In the genomic region with DNA sequence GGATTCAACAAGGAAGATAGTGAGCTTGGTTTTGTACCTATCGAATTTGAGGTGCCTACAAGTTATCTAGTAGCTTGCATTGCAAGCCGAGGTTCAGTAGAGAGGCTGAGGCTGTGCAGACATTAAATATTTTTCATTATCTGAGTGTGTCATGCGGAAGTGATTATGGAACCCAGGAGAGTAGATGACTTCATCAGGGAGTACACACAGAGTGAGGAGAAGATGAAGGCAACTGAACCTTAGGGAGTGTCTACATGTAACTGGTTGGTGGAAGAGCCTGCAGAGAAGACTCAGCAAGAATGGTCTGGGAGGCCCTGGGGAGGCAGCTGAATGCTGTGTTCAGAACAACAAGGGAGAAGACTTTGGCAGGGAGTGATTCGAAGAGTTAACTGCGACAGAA, we compare ENCODE assay signal across 1 cellular context.
TF ChIP-seq lines count a peak whose summit lies in the region.

No MANE protein-coding gene starts in this region.

TF ChIP-seq in HEK293, 187 proteins besides CTCF, POLR2A, EP300 and RAD21 (continued from another document):
- TF ChIP-seq, protein P1, sequence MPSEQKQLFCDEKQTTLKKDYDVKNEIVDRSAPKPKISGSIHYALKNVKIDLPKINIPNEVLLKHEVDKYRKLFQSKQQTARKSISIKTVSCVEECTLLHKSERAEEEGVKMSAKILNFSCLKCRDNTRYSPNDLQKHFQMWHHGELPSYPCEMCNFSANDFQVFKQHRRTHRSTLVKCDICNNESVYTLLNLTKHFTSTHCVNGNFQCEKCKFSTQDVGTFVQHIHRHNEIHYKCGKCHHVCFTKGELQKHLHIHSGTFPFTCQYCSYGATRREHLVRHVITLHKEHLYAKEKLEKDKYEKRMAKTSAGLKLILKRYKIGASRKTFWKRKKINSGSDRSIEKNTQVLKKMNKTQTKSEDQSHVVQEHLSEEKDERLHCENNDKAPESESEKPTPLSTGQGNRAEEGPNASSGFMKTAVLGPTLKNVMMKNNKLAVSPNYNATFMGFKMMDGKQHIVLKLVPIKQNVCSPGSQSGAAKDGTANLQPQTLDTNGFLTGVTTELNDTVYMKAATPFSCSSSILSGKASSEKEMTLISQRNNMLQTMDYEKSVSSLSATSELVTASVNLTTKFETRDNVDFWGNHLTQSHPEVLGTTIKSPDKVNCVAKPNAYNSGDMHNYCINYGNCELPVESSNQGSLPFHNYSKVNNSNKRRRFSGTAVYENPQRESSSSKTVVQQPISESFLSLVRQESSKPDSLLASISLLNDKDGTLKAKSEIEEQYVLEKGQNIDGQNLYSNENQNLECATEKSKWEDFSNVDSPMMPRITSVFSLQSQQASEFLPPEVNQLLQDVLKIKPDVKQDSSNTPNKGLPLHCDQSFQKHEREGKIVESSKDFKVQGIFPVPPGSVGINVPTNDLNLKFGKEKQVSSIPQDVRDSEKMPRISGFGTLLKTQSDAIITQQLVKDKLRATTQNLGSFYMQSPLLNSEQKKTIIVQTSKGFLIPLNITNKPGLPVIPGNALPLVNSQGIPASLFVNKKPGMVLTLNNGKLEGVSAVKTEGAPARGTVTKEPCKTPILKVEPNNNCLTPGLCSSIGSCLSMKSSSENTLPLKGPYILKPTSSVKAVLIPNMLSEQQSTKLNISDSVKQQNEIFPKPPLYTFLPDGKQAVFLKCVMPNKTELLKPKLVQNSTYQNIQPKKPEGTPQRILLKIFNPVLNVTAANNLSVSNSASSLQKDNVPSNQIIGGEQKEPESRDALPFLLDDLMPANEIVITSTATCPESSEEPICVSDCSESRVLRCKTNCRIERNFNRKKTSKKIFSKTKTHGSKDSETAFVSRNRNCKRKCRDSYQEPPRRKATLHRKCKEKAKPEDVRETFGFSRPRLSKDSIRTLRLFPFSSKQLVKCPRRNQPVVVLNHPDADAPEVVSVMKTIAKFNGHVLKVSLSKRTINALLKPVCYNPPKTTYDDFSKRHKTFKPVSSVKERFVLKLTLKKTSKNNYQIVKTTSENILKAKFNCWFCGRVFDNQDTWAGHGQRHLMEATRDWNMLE (tag by site-specific recombination; conservative IDR thresholded peaks at IDR 0.05; ENCODE audit: low read depth), result peak; percentile 41; the same call in 1 of the 2 replicates
- TF ChIP-seq, protein P2, sequence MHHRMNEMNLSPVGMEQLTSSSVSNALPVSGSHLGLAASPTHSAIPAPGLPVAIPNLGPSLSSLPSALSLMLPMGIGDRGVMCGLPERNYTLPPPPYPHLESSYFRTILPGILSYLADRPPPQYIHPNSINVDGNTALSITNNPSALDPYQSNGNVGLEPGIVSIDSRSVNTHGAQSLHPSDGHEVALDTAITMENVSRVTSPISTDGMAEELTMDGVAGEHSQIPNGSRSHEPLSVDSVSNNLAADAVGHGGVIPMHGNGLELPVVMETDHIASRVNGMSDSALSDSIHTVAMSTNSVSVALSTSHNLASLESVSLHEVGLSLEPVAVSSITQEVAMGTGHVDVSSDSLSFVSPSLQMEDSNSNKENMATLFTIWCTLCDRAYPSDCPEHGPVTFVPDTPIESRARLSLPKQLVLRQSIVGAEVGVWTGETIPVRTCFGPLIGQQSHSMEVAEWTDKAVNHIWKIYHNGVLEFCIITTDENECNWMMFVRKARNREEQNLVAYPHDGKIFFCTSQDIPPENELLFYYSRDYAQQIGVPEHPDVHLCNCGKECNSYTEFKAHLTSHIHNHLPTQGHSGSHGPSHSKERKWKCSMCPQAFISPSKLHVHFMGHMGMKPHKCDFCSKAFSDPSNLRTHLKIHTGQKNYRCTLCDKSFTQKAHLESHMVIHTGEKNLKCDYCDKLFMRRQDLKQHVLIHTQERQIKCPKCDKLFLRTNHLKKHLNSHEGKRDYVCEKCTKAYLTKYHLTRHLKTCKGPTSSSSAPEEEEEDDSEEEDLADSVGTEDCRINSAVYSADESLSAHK (tag by site-specific recombination; IDR thresholded peaks at IDR 0.05), result no peak
- TF ChIP-seq ZNF707 (tag by site-specific recombination; IDR thresholded peaks at IDR 0.05) (no peak), ZNF202 (tag by site-specific recombination; IDR thresholded peaks at IDR 0.05; ENCODE audit: borderline replicate concordance) (no peak), ZNF610 (tag by site-specific recombination; IDR thresholded peaks at IDR 0.05; ENCODE audit: borderline replicate concordance) (no peak), ZNF660 (tag by site-specific recombination; IDR thresholded peaks at IDR 0.05) (peak; percentile 57; the same call in 1 of the 2 replicates), GLIS1 (tag by site-specific recombination; IDR thresholded peaks at IDR 0.05) (peak; percentile 75), ZNF341 (tag by site-specific recombination; IDR thresholded peaks at IDR 0.05; ENCODE audit: low read depth) (peak; percentile 88), GLIS2 (tag by site-specific recombination; IDR thresholded peaks at IDR 0.05) (no peak), ZNF302 (tag by site-specific recombination; IDR thresholded peaks at IDR 0.05; ENCODE audit: low read depth) (no peak), HOXD13 (CRISPR knock-in tag; IDR thresholded peaks at IDR 0.05; ENCODE audit: borderline replicate concordance) (no peak), RBAK (tag by site-specific recombination; IDR thresholded peaks at IDR 0.05) (no peak), ZNF792 (tag by site-specific recombination; IDR thresholded peaks at IDR 0.05) (no peak), ZNF629 (tag by site-specific recombination; IDR thresholded peaks at IDR 0.05) (peak; percentile 84), WT1 (tag by site-specific recombination; IDR thresholded peaks at IDR 0.05) (peak; percentile 96), ZBTB21 (tag by site-specific recombination; IDR thresholded peaks at IDR 0.05) (peak; percentile 59; the same call in 1 of the 2 replicates), ZNF768 (tag by site-specific recombination; IDR thresholded peaks at IDR 0.05) (no peak), ZNF560 (tag by site-specific recombination; IDR thresholded peaks at IDR 0.05; ENCODE audit: borderline replicate concordance) (no peak), ZNF624 (tag by site-specific recombination; IDR thresholded peaks at IDR 0.05) (no peak), ZNF335 (tag by site-specific recombination; conservative IDR thresholded peaks at IDR 0.05) (no peak), ZNF214 (tag by site-specific recombination; IDR thresholded peaks at IDR 0.05; ENCODE audit: borderline replicate concordance) (no peak)
- TF ChIP-seq, protein P3, sequence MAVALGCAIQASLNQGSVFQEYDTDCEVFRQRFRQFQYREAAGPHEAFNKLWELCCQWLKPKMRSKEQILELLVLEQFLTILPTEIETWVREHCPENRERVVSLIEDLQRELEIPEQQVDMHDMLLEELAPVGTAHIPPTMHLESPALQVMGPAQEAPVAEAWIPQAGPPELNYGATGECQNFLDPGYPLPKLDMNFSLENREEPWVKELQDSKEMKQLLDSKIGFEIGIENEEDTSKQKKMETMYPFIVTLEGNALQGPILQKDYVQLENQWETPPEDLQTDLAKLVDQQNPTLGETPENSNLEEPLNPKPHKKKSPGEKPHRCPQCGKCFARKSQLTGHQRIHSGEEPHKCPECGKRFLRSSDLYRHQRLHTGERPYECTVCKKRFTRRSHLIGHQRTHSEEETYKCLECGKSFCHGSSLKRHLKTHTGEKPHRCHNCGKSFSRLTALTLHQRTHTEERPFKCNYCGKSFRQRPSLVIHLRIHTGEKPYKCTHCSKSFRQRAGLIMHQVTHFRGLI (tag by site-specific recombination; IDR thresholded peaks at IDR 0.05), result no peak
- TF ChIP-seq, protein P4, sequence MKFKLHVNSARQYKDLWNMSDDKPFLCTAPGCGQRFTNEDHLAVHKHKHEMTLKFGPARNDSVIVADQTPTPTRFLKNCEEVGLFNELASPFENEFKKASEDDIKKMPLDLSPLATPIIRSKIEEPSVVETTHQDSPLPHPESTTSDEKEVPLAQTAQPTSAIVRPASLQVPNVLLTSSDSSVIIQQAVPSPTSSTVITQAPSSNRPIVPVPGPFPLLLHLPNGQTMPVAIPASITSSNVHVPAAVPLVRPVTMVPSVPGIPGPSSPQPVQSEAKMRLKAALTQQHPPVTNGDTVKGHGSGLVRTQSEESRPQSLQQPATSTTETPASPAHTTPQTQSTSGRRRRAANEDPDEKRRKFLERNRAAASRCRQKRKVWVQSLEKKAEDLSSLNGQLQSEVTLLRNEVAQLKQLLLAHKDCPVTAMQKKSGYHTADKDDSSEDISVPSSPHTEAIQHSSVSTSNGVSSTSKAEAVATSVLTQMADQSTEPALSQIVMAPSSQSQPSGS (tag by site-specific recombination; IDR thresholded peaks at IDR 0.05; ENCODE audit: low read depth), result peak; percentile 16; the same call in 1 of the 2 replicates
- TF ChIP-seq, protein P5, sequence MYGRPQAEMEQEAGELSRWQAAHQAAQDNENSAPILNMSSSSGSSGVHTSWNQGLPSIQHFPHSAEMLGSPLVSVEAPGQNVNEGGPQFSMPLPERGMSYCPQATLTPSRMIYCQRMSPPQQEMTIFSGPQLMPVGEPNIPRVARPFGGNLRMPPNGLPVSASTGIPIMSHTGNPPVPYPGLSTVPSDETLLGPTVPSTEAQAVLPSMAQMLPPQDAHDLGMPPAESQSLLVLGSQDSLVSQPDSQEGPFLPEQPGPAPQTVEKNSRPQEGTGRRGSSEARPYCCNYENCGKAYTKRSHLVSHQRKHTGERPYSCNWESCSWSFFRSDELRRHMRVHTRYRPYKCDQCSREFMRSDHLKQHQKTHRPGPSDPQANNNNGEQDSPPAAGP (tag by site-specific recombination; IDR thresholded peaks at IDR 0.05), result peak; percentile 70; the same call in 1 of the 2 replicates
- TF ChIP-seq, protein P6, sequence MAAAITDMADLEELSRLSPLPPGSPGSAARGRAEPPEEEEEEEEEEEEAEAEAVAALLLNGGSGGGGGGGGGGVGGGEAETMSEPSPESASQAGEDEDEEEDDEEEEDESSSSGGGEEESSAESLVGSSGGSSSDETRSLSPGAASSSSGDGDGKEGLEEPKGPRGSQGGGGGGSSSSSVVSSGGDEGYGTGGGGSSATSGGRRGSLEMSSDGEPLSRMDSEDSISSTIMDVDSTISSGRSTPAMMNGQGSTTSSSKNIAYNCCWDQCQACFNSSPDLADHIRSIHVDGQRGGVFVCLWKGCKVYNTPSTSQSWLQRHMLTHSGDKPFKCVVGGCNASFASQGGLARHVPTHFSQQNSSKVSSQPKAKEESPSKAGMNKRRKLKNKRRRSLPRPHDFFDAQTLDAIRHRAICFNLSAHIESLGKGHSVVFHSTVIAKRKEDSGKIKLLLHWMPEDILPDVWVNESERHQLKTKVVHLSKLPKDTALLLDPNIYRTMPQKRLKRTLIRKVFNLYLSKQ (tag by site-specific recombination; IDR thresholded peaks at IDR 0.05; ENCODE audit: borderline replicate concordance), result no peak
